ENCODE assay signal across 11 cellular contexts in genomic region chr1:116561563-116561962, GRCh38.
"Had no signal": no experiment of that assay in that cellular context is flagged by ENCODE, and none has a peak within 500 bp of the region (broad histone marks: within the 10 kb centered on the region; RNA-seq: fewer than 3 reads in every experiment).

No MANE protein-coding gene starts in this region.

- H3K27me3 Mint-ChIP-seq: naive thymus-derived CD4-positive, alpha-beta T cell had no signal

- DNase-seq: activated T-cell treated with anti-CD3 and anti-CD28 coated beads, Interleukin-2, amount 50 U/mL, for 72 hours; aorta; dorsolateral prefrontal cortex; lower lobe of right lung; naive thymus-derived CD4-positive, alpha-beta T cell; nucleus accumbens; spleen; uterus had no signal

- H3K4me3 Mint-ChIP-seq: naive thymus-derived CD4-positive, alpha-beta T cell had no signal

- ATAC-seq: activated T-cell treated with anti-CD3 and anti-CD28 coated beads, Interleukin-2, amount 50 U/mL, for 72 hours; lower lobe of right lung had no signal

- H3K4me3 ChIP-seq: breast epithelium, dorsolateral prefrontal cortex, esophagus muscularis mucosa, lower lobe of right lung, right atrium auricular region, spleen, uterus had no signal
